Comparison of ENCODE assay signal across 8 cellular contexts in the genomic region with DNA sequence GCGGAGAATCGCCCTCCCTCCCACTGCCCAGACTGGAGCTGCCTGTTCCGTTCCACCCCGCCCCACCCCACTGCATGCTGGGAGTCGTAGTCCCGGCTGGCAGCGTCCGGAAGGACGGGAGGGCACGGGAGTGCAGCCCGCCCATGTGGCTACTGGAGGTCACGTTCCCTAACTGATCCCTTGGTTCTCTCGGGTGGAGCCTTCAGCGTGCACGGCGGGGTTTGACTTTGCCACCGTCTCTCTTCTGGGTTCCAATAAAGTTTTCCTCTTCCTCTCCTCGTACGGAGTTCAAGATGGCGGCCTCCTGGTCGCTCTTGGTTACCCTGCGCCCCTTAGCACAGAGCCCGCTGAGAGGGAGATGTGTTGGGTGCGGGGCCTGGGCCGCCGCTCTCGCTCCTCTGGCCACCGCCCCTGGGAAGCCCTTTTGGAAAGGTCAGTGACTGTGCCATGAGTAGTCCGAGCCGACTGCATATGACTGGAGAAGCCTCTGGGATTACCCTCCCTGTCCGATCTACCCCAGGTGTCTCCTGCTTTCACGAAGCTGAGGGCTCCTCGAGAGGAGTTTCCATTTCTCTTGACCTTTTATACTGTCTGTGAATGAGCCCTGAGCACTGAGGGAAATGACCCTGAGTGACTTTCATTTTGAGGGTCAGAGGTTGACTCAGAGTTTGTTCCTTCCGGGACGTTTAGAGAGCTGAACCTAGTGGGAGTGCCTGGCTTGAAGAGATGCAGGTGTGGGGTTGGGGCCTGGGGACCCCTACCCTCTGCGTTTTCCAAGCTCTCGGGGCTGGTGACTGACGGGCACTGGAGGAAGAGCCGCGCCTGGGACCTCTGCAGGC. TPM values are rescaled to one million over a fixed set of nuclear protein-coding genes. Genes with fewer than 3 reads are reported as not detected.
DNase-seq lines count a peak whose midpoint lies in the region; ATAC-seq and TF ChIP-seq lines count a peak whose summit lies in the region.

A gene (plus strand): TSS at position 268 of the 839 bp plus-strand sequence. CDS start 26 bp downstream, at position 294.

- TF ChIP-seq POLR2A in right lobe of liver (IDR thresholded peaks at IDR 0.05): peak; percentile 57

- peak; percentile 57 to 94 (median 89) for DNase-seq in C1 segment of cervical spinal cord (lab: John Stamatoyannopoulos, UW)
- DNase-seq in GM19240 (ENCODE audit: insufficient read length, low spot score): peak; percentile 71
- peak; percentile 74 for DNase-seq in NCI-H748 treated with DMSO at 0.1 percent for 48 hours (lab: John Stamatoyannopoulos, UW)
- DNase-seq in activated CD4-positive, alpha-beta T cell treated with anti-CD3 and anti-CD28 coated beads, Interleukin-2, amount 50 U/mL, for 48 hours: peak; percentile 89 to 92
- peak; percentile 66 to 84 for DNase-seq in dermis microvascular lymphatic vessel endothelial cell (ENCODE audit: low read depth in 2 of 2)
- peak; percentile 96 to 98 (median 98) for DNase-seq in right lobe of liver
- peak; percentile 88 for DNase-seq in stimulated activated CD4-positive, alpha-beta T cell treated with anti-CD3 and anti-CD28 coated beads, Interleukin-4, amount 100 ng/mL, for 24 hours

- peak within 1 kb of the TSS; percentile 95 to 98 (median 96) for H3K27ac ChIP-seq in right lobe of liver

- peaks cover 0 to 10% (median 0%) of the 10 kb centered on the region in 4 donors for H3K4me1 ChIP-seq in right lobe of liver

- no peak for TF ChIP-seq CTCF in right lobe of liver (IDR thresholded peaks at IDR 0.05)

- no peaks in the 10 kb centered on the region for H3K9me3 ChIP-seq in right lobe of liver

- no peaks in the 10 kb centered on the region for H3K27me3 ChIP-seq in right lobe of liver

- H3K36me3 ChIP-seq in right lobe of liver: no peaks in the 10 kb centered on the region

- peak; percentile 78 for ATAC-seq in HG03457 (IDR thresholded peaks at IDR 0.05; ENCODE audit: unreplicated experiment)
- peak; percentile 98 to 100 (median 98) for ATAC-seq in right lobe of liver

- 0% methylated on average over 19 of the region's 40 CpGs for WGBS in right lobe of liver (ENCODE audit: insufficient coverage, low coverage, low lambda C conversion rate, missing lambda C conversion rate)

- peak within 1 kb of the TSS; percentile 65 to 71 (median 70) for H3K4me3 ChIP-seq in right lobe of liver

- intact Hi-C loops in right lobe of liver (cut with DNase I): no loop called here

RNA-seq across cellular contexts. Expression of the gene that starts here (rescaled TPM):
- total RNA-seq in dermis microvascular lymphatic vessel endothelial cell: 1.8 and 1.9 TPM in 2 replicates
- 1 to 10 TPM; 1.5 to 5.6 (median 4.6) TPM for total RNA-seq in right lobe of liver

Comparison
In these comparisons a context has a peak if more than half of its experiments do, and no peak if none do; other contexts are left out.
1. Peak in every context shown above with its lines: DNase-seq, ATAC-seq, H3K4me3 ChIP-seq and H3K27ac ChIP-seq.